16 cellular contexts compared by ENCODE assay signal in the genomic region with DNA sequence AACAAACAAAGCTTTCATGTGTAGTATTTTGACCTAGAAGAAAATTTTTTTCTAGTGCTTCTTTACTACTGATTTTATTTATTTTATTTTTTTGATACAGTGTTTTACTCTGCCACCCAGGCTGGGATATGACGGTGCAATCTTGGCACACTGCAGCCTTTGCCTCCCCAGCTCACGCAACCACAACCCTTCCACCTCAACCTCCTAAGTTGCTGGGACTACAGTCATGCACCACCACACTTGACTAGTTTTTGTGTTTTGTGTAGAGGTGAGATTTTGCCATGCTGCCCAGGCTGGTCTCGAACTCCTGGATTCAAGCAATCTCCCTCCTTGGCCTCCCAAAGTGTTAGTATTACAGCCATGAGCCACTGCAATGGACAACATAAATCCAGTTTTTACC.
A peak's percentile ranks its signal among the peaks of the same experiment; 100 is the strongest.
DNase-seq lines count a peak whose midpoint lies in the region; FAIRE-seq and TF ChIP-seq lines count a peak whose summit lies in the region.
"Had no signal": no experiment of that assay in that cellular context is flagged by ENCODE, and none has a peak within 500 bp of the region (broad histone marks: within the 10 kb centered on the region; RNA-seq: fewer than 3 reads in every experiment).

No MANE protein-coding gene starts in this region.

- H3K4me2 ChIP-seq in trophoblast cell (ENCODE audit: low read length) = no peak overlapping the region

- no peak overlapping the region for H4K12ac ChIP-seq in trophoblast cell (ENCODE audit: low read depth, low read length)

- no peak overlapping the region for H3K9ac ChIP-seq in trophoblast cell (ENCODE audit: low read length)
- H3K9ac ChIP-seq: GM23248 had no signal

- peak; percentile 13 for FAIRE-seq in GM12891 (lab: Jason Lieb, UNC)
- peak; percentile 97 for FAIRE-seq in RCC 7860 (lab: Jason Lieb, UNC)
- FAIRE-seq: D721Med, G401.6, GM12892 had no signal

- H3K4ac ChIP-seq in trophoblast cell (ENCODE audit: low read depth, low read length) = peak overlapping the region; percentile 64

- H3K9me3 ChIP-seq in trophoblast cell (ENCODE audit: insufficient read depth, low read depth, low read length) = no peaks in the 10 kb centered on the region
- H3K9me3 ChIP-seq: BE2C, HAP-1 had no signal

- H3K4me3 ChIP-seq in trophoblast cell (ENCODE audit: low read depth, low read length) = no peak overlapping the region
- no peak overlapping the region for H3K4me3 ChIP-seq in lower leg skin (ENCODE audit: low read depth, poor library complexity, severe bottlenecking)
- H3K4me3 ChIP-seq: GM23248, HAP-1 had no signal

- peak overlapping the region; percentile 97 for H2BK120ac ChIP-seq in trophoblast cell (ENCODE audit: insufficient read depth, low read length, poor library complexity)

- peaks cover 25% of the 10 kb centered on the region for H3K79me1 ChIP-seq in trophoblast cell (ENCODE audit: low read length)

- peak overlapping the region; percentile 90 for H3K14ac ChIP-seq in trophoblast cell (ENCODE audit: low read length)

- peak overlapping the region; percentile 93 for H4K91ac ChIP-seq in trophoblast cell (ENCODE audit: low read depth, low read length)

- peaks cover 16 to 18% of the 10 kb centered on the region in 2 experiments for H3K4me1 ChIP-seq in trophoblast cell (ENCODE audit: control insufficient read depth in 1 of 2, insufficient read depth in 2 of 2, low read length in 2 of 2)
- H3K4me1 ChIP-seq: BE2C, HAP-1 had no signal

- peak overlapping the region; percentile 79 for H2AK5ac ChIP-seq in trophoblast cell (ENCODE audit: low read length)

- no peak overlapping the region for H3K27ac ChIP-seq in trophoblast cell (ENCODE audit: low read depth, low read length)
- H3K27ac ChIP-seq: GM23248 had no signal

- peak overlapping the region; percentile 73 for H4K8ac ChIP-seq in trophoblast cell (ENCODE audit: low read depth, low read length)

- no peaks in the 10 kb centered on the region for H3K27me3 ChIP-seq in trophoblast cell (ENCODE audit: insufficient read depth, low read length)
- H3K27me3 ChIP-seq: BE2C had no signal

- peak overlapping the region; percentile 97 for H2BK5ac ChIP-seq in trophoblast cell (ENCODE audit: low read depth, low read length, poor library complexity)

- H3K18ac ChIP-seq in trophoblast cell (ENCODE audit: low read length) = peak overlapping the region; percentile 88

- TF ChIP-seq POLR2A in GM12891 (IDR thresholded peaks at IDR 0.05; ENCODE audit: low read depth, low read length) (no peak), lower leg skin (IDR thresholded peaks at IDR 0.05) (no peak)

- H3K23ac ChIP-seq in trophoblast cell (ENCODE audit: low read length) = no peak overlapping the region

- intact Hi-C loops in lower leg skin (cut with DNase I; ENCODE audit: low total_unique reads) = no loop called here

- DNase-seq in GM12891 (ENCODE audit: insufficient read length, low spot score) (no peak), RCC 7860 (ENCODE audit: low spot score) (peak; percentile 76), trophoblast cell (no peak), NCI-H82 treated with DMSO at 0.1 percent for 48 hours (lab: John Stamatoyannopoulos, UW; ENCODE audit: unreplicated experiment) (no peak), lower leg skin (ENCODE audit: low spot score in 2 of 2) (no peak)
- DNase-seq in stimulated activated CD4-positive, alpha-beta T cell treated with anti-CD3 and anti-CD28 coated beads, Interleukin-12 subunit alpha, Interleukin-12 subunit beta, amount 100 ng/mL, for 4 hours = no peak
- DNase-seq: BE2C; C1 segment of cervical spinal cord; CD4-positive, CD25-positive, alpha-beta regulatory T cell; CD8-positive, alpha-beta memory T cell; COR-L47; GM23248 had no signal

- H3K36me3 ChIP-seq in trophoblast cell (ENCODE audit: control insufficient read depth in 1 of 2, insufficient read depth in 2 of 2, low read length in 2 of 2) = no peaks in the 10 kb centered on the region
- H3K36me3 ChIP-seq: BE2C, HAP-1 had no signal

- no peak for TF ChIP-seq CTCF in lower leg skin (IDR thresholded peaks at IDR 0.05)

- peaks cover 10% of the 10 kb centered on the region for H3K79me2 ChIP-seq in trophoblast cell (ENCODE audit: control insufficient read depth, insufficient read depth, low read length, poor library complexity)

- H2BK12ac ChIP-seq in trophoblast cell (ENCODE audit: low read length) = peak overlapping the region; percentile 96

- H2AFZ ChIP-seq in trophoblast cell (ENCODE audit: insufficient read depth, low read length, poor library complexity) = peak overlapping the region; percentile 41
- H2AFZ ChIP-seq: GM23248 had no signal

- no CpG with 5 or more reads among the region's 3 CpGs for WGBS in trophoblast cell (ENCODE audit: extremely low coverage, insufficient coverage, insufficient read length)
- WGBS in lower leg skin, 2 donors = 88% methylated on average over 3 of the region's 3 CpGs; no CpG with 5 or more reads in 1 of the 2 donors

TF ChIP-seq in GM12891, 5 proteins besides CTCF, POLR2A, EP300 and RAD21:
- TF ChIP-seq SPI1 (IDR thresholded peaks at IDR 0.05; ENCODE audit: low read depth, low read length) (no peak), TAF1 (IDR thresholded peaks at IDR 0.05; ENCODE audit: low read depth, low read length) (no peak), POU2F2 (IDR thresholded peaks at IDR 0.05; ENCODE audit: low read depth, low read length) (no peak), PAX5 (IDR thresholded peaks at IDR 0.05; ENCODE audit: insufficient read depth, low read length, severe bottlenecking) (no peak), POLR2AphosphoS5 (IDR thresholded peaks at IDR 0.05; ENCODE audit: low read depth, low read length) (no peak)
TF ChIP-seq in GM12891: peak in this region for 0.
